8 cellular contexts compared by ENCODE assay signal in the genomic region with DNA sequence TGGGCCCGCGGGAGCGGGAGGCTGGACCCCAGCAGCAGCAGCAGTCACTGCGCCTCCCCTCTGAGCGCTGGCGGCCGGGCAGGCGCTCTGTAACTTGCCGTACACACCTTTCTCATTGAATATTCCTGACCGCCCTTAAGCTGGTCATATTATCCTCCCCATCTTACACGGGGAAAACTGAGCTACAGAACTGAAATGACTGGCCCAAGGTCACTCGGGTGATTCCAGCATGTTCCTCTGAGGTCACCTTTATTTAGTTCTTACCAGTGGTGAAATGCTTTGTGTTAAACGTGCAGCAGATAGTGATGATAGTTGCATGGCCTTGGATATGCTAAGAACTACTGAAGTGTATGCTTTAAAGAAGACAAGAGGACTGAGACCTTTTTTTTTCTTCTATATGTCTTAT. TPM values are rescaled to one million over a fixed set of nuclear protein-coding genes. Genes with fewer than 3 reads are reported as not detected.
DNase-seq lines count a peak whose midpoint lies in the region; ATAC-seq and TF ChIP-seq lines count a peak whose summit lies in the region.

No MANE protein-coding gene starts in this region.

- intact Hi-C loops in spleen (cut with DNase I; ENCODE audit: low total_unique reads), result no loop called here

- DNase-seq in glomerular visceral epithelial cell (ENCODE audit: extremely low spot score) (peak; percentile 31), spleen (no peak), ecto neural progenitor cell (ENCODE audit: low spot score) (no peak), cerebellar nuclear complex (lab: John Stamatoyannopoulos, UW) (no peak)

- H3K4me3 ChIP-seq in ACC112 (ENCODE audit: low read depth, low read length), result peak overlapping the region; percentile 93
- peak overlapping the region; percentile 60 to 92 (median 82) for H3K4me3 ChIP-seq in spleen

- no peak for TF ChIP-seq POLR2A in spleen (IDR thresholded peaks at IDR 0.05)

- ATAC-seq in GM21528 (IDR thresholded peaks at IDR 0.05; ENCODE audit: low FRiP score, unreplicated experiment) (peak; percentile 26), SK-N-SH treated with all-trans-retinoic acid at 6 μM for 48 hours (peak; percentile 27; the same call in 2 of the 3 replicates), HG02970 (IDR thresholded peaks at IDR 0.05; ENCODE audit: low FRiP score, unreplicated experiment) (no peak)

- WGBS in spleen, 5 donors, result 2 to 10% (median 2%) methylated on average over 5 to 13 of the region's 13 CpGs

- H3K36me3 ChIP-seq in ACC112 (ENCODE audit: insufficient read depth, low read length), result no peaks in the 10 kb centered on the region; the same call in 1 of the 2 replicates
- peaks cover 4 to 46% (median 26%) of the 10 kb centered on the region in 6 donors for H3K36me3 ChIP-seq in spleen

- H3K27me3 ChIP-seq in ACC112 (ENCODE audit: insufficient read depth, low read length), result no peaks in the 10 kb centered on the region
- no peaks in the 10 kb centered on the region for H3K27me3 ChIP-seq in spleen (replicated peaks in 1 of 7)

- H3K27ac ChIP-seq in ACC112 (ENCODE audit: low read depth, low read length) (peak overlapping the region; percentile 69), spleen (peak overlapping the region; percentile 82 to 96 (median 94))

- H3K9me3 ChIP-seq in spleen, result no peaks in the 10 kb centered on the region

- peaks cover 15% of the 10 kb centered on the region for H3K79me2 ChIP-seq in ACC112 (ENCODE audit: control insufficient read depth, insufficient read depth, low read length, unreplicated experiment)

- TF ChIP-seq CTCF in spleen (IDR thresholded peaks at IDR 0.05 in 8 of 11, conservative IDR thresholded peaks at IDR 0.05 in 3 of 11), result no peak

- peak overlapping the region; percentile 61 for H2AFZ ChIP-seq in ACC112 (ENCODE audit: low read length, unreplicated experiment)

- H3K4me1 ChIP-seq in ACC112 (ENCODE audit: control insufficient read depth, insufficient read depth, low read length, unreplicated experiment) (peaks cover 12% of the 10 kb centered on the region), spleen (peaks cover 0 to 30% (median 25%) of the 10 kb centered on the region in 6 donors)

TF ChIP-seq in SK-N-SH treated with all-trans-retinoic acid at 6 μM for 48 hours, 23 proteins besides CTCF, POLR2A, EP300 and RAD21:
- TF ChIP-seq GLIS3 (CRISPR knock-in tag; IDR thresholded peaks at IDR 0.05) (no peak), ZC3H10 (CRISPR knock-in tag; IDR thresholded peaks at IDR 0.05) (no peak), ISL1 (CRISPR knock-in tag; IDR thresholded peaks at IDR 0.05) (no peak), PPARA (CRISPR knock-in tag; IDR thresholded peaks at IDR 0.05; ENCODE audit: borderline replicate concordance) (no peak), ESRRG (CRISPR knock-in tag; IDR thresholded peaks at IDR 0.05) (no peak), TOX (CRISPR knock-in tag; IDR thresholded peaks at IDR 0.05; ENCODE audit: borderline replicate concordance) (no peak), OSR1 (CRISPR knock-in tag; IDR thresholded peaks at IDR 0.05) (no peak), ZNF565 (CRISPR knock-in tag; conservative IDR thresholded peaks at IDR 0.05; ENCODE audit: low read depth) (no peak), ZFP30 (CRISPR knock-in tag; IDR thresholded peaks at IDR 0.05) (no peak), SNAI2 (CRISPR knock-in tag; IDR thresholded peaks at IDR 0.05) (no peak), TCF4 (CRISPR knock-in tag; IDR thresholded peaks at IDR 0.05; ENCODE audit: borderline replicate concordance) (no peak), ZNF70 (CRISPR knock-in tag; IDR thresholded peaks at IDR 0.05) (no peak)
- TF ChIP-seq, protein P1, sequence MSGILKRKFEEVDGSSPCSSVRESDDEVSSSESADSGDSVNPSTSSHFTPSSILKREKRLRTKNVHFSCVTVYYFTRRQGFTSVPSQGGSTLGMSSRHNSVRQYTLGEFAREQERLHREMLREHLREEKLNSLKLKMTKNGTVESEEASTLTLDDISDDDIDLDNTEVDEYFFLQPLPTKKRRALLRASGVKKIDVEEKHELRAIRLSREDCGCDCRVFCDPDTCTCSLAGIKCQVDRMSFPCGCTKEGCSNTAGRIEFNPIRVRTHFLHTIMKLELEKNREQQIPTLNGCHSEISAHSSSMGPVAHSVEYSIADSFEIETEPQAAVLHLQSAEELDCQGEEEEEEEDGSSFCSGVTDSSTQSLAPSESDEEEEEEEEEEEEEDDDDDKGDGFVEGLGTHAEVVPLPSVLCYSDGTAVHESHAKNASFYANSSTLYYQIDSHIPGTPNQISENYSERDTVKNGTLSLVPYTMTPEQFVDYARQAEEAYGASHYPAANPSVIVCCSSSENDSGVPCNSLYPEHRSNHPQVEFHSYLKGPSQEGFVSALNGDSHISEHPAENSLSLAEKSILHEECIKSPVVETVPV (CRISPR knock-in tag; IDR thresholded peaks at IDR 0.05), result no peak
- TF ChIP-seq, protein P2, sequence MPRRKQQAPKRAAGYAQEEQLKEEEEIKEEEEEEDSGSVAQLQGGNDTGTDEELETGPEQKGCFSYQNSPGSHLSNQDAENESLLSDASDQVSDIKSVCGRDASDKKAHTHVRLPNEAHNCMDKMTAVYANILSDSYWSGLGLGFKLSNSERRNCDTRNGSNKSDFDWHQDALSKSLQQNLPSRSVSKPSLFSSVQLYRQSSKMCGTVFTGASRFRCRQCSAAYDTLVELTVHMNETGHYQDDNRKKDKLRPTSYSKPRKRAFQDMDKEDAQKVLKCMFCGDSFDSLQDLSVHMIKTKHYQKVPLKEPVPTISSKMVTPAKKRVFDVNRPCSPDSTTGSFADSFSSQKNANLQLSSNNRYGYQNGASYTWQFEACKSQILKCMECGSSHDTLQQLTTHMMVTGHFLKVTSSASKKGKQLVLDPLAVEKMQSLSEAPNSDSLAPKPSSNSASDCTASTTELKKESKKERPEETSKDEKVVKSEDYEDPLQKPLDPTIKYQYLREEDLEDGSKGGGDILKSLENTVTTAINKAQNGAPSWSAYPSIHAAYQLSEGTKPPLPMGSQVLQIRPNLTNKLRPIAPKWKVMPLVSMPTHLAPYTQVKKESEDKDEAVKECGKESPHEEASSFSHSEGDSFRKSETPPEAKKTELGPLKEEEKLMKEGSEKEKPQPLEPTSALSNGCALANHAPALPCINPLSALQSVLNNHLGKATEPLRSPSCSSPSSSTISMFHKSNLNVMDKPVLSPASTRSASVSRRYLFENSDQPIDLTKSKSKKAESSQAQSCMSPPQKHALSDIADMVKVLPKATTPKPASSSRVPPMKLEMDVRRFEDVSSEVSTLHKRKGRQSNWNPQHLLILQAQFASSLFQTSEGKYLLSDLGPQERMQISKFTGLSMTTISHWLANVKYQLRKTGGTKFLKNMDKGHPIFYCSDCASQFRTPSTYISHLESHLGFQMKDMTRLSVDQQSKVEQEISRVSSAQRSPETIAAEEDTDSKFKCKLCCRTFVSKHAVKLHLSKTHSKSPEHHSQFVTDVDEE (CRISPR knock-in tag; IDR thresholded peaks at IDR 0.05), result no peak
- TF ChIP-seq, protein P3, sequence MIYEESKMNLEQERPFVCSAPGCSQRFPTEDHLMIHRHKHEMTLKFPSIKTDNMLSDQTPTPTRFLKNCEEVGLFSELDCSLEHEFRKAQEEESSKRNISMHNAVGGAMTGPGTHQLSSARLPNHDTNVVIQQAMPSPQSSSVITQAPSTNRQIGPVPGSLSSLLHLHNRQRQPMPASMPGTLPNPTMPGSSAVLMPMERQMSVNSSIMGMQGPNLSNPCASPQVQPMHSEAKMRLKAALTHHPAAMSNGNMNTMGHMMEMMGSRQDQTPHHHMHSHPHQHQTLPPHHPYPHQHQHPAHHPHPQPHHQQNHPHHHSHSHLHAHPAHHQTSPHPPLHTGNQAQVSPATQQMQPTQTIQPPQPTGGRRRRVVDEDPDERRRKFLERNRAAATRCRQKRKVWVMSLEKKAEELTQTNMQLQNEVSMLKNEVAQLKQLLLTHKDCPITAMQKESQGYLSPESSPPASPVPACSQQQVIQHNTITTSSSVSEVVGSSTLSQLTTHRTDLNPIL (CRISPR knock-in tag; IDR thresholded peaks at IDR 0.05; ENCODE audit: low read depth), result no peak
TF ChIP-seq in SK-N-SH treated with all-trans-retinoic acid at 6 μM for 48 hours: peak in this region for 0.

RNA-seq across cellular contexts. Expression of a gene that starts 0.6 kb away (rescaled TPM):
- 100 to 1,000 TPM in 4 of 7 donors, 10 to 100 TPM in 3; 59.6 to 176 (median 159) TPM for total RNA-seq in spleen
- 100 to 1,000 TPM; 175 to 266 (median 192) TPM for polyA plus RNA-seq in spleen

RNA-seq across cellular contexts. Expression of a gene that starts 0.8 kb away (rescaled TPM):
- under 1 TPM in 4 of 7 donors, not detected in 3; 0.17 to 0.40 (median 0.34) TPM for total RNA-seq in spleen
- polyA plus RNA-seq in spleen, result under 1 TPM; 0.29 to 0.59 (median 0.56) TPM

RNA-seq across cellular contexts. Expression of a gene that starts 6.4 kb away (rescaled TPM):
- 1 to 10 TPM; 1.9 to 6.1 (median 2.3) TPM for total RNA-seq in spleen
- 1 to 10 TPM; 2.1 to 3.3 (median 2.9) TPM for polyA plus RNA-seq in spleen

RNA-seq across cellular contexts. Expression of a gene that starts 36.6 kb away (rescaled TPM):
- total RNA-seq in spleen, result 10 to 100 TPM in 2 of 7 donors, 1 to 10 TPM in 5; 1.8 to 26.1 (median 4.0) TPM
- 1 to 10 TPM; 1.1 to 2.8 (median 1.4) TPM for polyA plus RNA-seq in spleen

RNA-seq across cellular contexts. Expression of a gene that starts 53.9 kb away (rescaled TPM):
- not detected for total RNA-seq in spleen
- under 1 TPM; 0.03 to 0.56 (median 0.24) TPM for polyA plus RNA-seq in spleen
